Comparison of ENCODE assay signal across 8 cellular contexts in the genomic region with DNA sequence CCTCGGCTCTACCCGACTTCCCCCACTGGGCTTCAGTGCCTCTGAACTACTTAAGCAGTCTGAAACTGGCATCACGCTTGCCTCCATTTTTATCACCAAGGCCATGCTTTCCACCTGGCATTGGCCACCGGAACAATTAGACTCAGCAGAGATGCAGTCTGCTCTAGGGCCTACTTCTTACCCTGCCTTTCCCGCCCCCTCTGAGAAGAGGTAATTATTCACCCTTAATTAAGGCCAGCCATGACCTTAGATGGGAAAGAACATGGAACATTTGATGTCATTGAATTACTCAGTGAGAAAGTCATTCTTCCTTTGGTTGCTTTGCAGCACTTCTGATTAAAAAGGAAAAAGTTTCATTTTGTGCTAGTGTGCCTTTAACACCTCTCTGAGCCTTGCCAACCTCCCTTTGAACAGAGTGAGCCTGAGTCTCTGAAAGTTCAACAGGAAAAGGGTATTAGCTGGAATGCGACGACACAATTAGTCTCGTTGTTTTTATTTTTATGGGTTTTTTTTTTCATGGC.
DNase-seq lines count a peak whose midpoint lies in the region; ATAC-seq and TF ChIP-seq lines count a peak whose summit lies in the region.
"Had no signal": no experiment of that assay in that cellular context is flagged by ENCODE, and none has a peak within 500 bp of the region (broad histone marks: within the 10 kb centered on the region; RNA-seq: fewer than 3 reads in every experiment).

No MANE protein-coding gene starts in this region.

- POLR2A ChIA-PET in PC-3 (lab: Charles Lee; ENCODE audit: unreplicated experiment), result no interaction called here

- no TSS peak for BruUV-seq in PC-3 (replicated peaks; lab: Mats Ljungman, UMichigan)

- ATAC-seq in PC-3 (no peak), left lung (peak; percentile 54)
- peak; percentile 79 for ATAC-seq in stimulated activated effector memory CD8-positive, alpha-beta T cell treated with anti-CD3 and anti-CD28 coated beads, Interleukin-12 subunit alpha, Interleukin-12 subunit beta, amount 100 ng/mL, for 72 hours

- H3K27me3 ChIP-seq in PC-3 (ENCODE audit: low read length) (no peaks in the 10 kb centered on the region), left lung (peaks cover 0 to 34% of the 10 kb centered on the region in 2 donors)

- CTCF ChIA-PET in PC-3 (lab: Charles Lee), result interaction anchor here (0.6 kb wide), 1 partner anchor 90 kb away, joined by 5 read pairs; no protein-coding TSS in a partner anchor

- H3F3A ChIP-seq in PC-3 (ENCODE audit: low read length, unreplicated experiment), result no peaks in the 10 kb centered on the region

- H3K4me1 Mint-ChIP-seq in activated naive CD8-positive, alpha-beta T cell treated with anti-CD3 and anti-CD28 coated beads for 36 hours, result peaks cover 34% of the 10 kb centered on the region
- peaks cover 51% of the 10 kb centered on the region for H3K4me1 Mint-ChIP-seq in stimulated activated effector memory CD8-positive, alpha-beta T cell treated with anti-CD3 and anti-CD28 coated beads, Interleukin-12 subunit alpha, Interleukin-12 subunit beta, amount 100 ng/mL, for 72 hours
- H3K4me1 Mint-ChIP-seq in nephron progenitor cell, result peaks cover 31% of the 10 kb centered on the region

- H3K27ac ChIP-seq in PC-3 (ENCODE audit: low read length) (peak overlapping the region; percentile 69), left lung (peak overlapping the region; percentile 37 to 73)

- H3K36me3 Mint-ChIP-seq in activated naive CD8-positive, alpha-beta T cell treated with anti-CD3 and anti-CD28 coated beads for 36 hours, result no peaks in the 10 kb centered on the region
- H3K36me3 Mint-ChIP-seq in stimulated activated effector memory CD8-positive, alpha-beta T cell treated with anti-CD3 and anti-CD28 coated beads, Interleukin-12 subunit alpha, Interleukin-12 subunit beta, amount 100 ng/mL, for 72 hours, result no peaks in the 10 kb centered on the region
- no peaks in the 10 kb centered on the region for H3K36me3 Mint-ChIP-seq in nephron progenitor cell (ENCODE audit: low read depth)

- intact Hi-C loops in PC-3 (cut with micrococcal nuclease), result loop anchor here (2.0 to 5.0 kb wide), 2 partner anchors 32 to 86 kb away; no protein-coding TSS in a partner anchor
- intact Hi-C loops in left lung (cut with DNase I), result no loop called here

- no peaks in the 10 kb centered on the region for H3K79me2 ChIP-seq in PC-3 (ENCODE audit: low read length)

- TF ChIP-seq CTCF in PC-3 (conservative IDR thresholded peaks at IDR 0.05; ENCODE audit: low read depth, low read length) (no peak), left lung (IDR thresholded peaks at IDR 0.05) (no peak), nephron progenitor cell (IDR thresholded peaks at IDR 0.05) (no peak)

- no peaks in the 10 kb centered on the region for H3K9me2 ChIP-seq in PC-3 (replicated peaks; ENCODE audit: low read length)

- H3K9ac ChIP-seq in PC-3 (ENCODE audit: low read length), result peak overlapping the region; percentile 38; the same call in 1 of the 2 replicates

- 0 out of 2 replicates have a peak overlapping the region, but pooled peaks have one; percentile 10 for H3K4me2 ChIP-seq in PC-3 (ENCODE audit: low read length)

- H3K9me3 ChIP-seq in PC-3 (ENCODE audit: low read length) (no peaks in the 10 kb centered on the region), left lung (no peaks in the 10 kb centered on the region)

- H3K4me3 ChIP-seq in PC-3 (ENCODE audit: low read length), result no peak overlapping the region
- no peak overlapping the region for H3K4me3 ChIP-seq in left lung

- no peaks in the 10 kb centered on the region for H4K20me1 ChIP-seq in PC-3 (ENCODE audit: low read length)

- H3K36me3 ChIP-seq in PC-3 (ENCODE audit: low read depth, low read length) (no peaks in the 10 kb centered on the region), left lung (no peaks in the 10 kb centered on the region)

- H2AFZ ChIP-seq in PC-3 (ENCODE audit: low read length), result no peak overlapping the region

- H3K4me1 ChIP-seq in PC-3 (ENCODE audit: insufficient read depth, low read length) (peaks cover 7% of the 10 kb centered on the region), left lung (no peaks in the 10 kb centered on the region)

- H3K4me3 Mint-ChIP-seq in activated naive CD8-positive, alpha-beta T cell treated with anti-CD3 and anti-CD28 coated beads for 36 hours, result peak overlapping the region; percentile 41
- peak overlapping the region; percentile 23 for H3K4me3 Mint-ChIP-seq in stimulated activated effector memory CD8-positive, alpha-beta T cell treated with anti-CD3 and anti-CD28 coated beads, Interleukin-12 subunit alpha, Interleukin-12 subunit beta, amount 100 ng/mL, for 72 hours
- no peak overlapping the region for H3K4me3 Mint-ChIP-seq in nephron progenitor cell

- H3K9me3 Mint-ChIP-seq in activated naive CD8-positive, alpha-beta T cell treated with anti-CD3 and anti-CD28 coated beads for 36 hours, result no peaks in the 10 kb centered on the region
- no peaks in the 10 kb centered on the region for H3K9me3 Mint-ChIP-seq in stimulated activated effector memory CD8-positive, alpha-beta T cell treated with anti-CD3 and anti-CD28 coated beads, Interleukin-12 subunit alpha, Interleukin-12 subunit beta, amount 100 ng/mL, for 72 hours
- H3K9me3 Mint-ChIP-seq in nephron progenitor cell, result peaks cover 7% of the 10 kb centered on the region

- DNase-seq in PC-3 (no peak), left lung (no peak), NCI-H748 (lab: John Stamatoyannopoulos, UW; ENCODE audit: unreplicated experiment) (no peak), NCI-H2196 (lab: John Stamatoyannopoulos, UW; ENCODE audit: unreplicated experiment) (no peak), nephron progenitor cell (no peak)
- peak; percentile 59 for DNase-seq in activated naive CD8-positive, alpha-beta T cell treated with anti-CD3 and anti-CD28 coated beads for 36 hours
- DNase-seq in stimulated activated effector memory CD8-positive, alpha-beta T cell treated with anti-CD3 and anti-CD28 coated beads, Interleukin-12 subunit alpha, Interleukin-12 subunit beta, amount 100 ng/mL, for 72 hours (ENCODE audit: low spot score in 2 of 2), result peak in 1 of 2 donors; percentile 75
- DNase-seq: MV-4-11 had no signal

- H3K27me3 Mint-ChIP-seq in activated naive CD8-positive, alpha-beta T cell treated with anti-CD3 and anti-CD28 coated beads for 36 hours, result peaks cover 22% of the 10 kb centered on the region
- peaks cover 18% of the 10 kb centered on the region for H3K27me3 Mint-ChIP-seq in nephron progenitor cell (ENCODE audit: low read depth, poor library complexity)

- H3K27ac Mint-ChIP-seq in activated naive CD8-positive, alpha-beta T cell treated with anti-CD3 and anti-CD28 coated beads for 36 hours, result peak overlapping the region; percentile 89
- peak overlapping the region; percentile 80 for H3K27ac Mint-ChIP-seq in stimulated activated effector memory CD8-positive, alpha-beta T cell treated with anti-CD3 and anti-CD28 coated beads, Interleukin-12 subunit alpha, Interleukin-12 subunit beta, amount 100 ng/mL, for 72 hours
- H3K27ac Mint-ChIP-seq in nephron progenitor cell, result no peak overlapping the region
